Comparison of ENCODE assay signal across 2 cellular contexts in genomic region chr9:78301466-78301865, GRCh38.
TF ChIP-seq lines count a peak whose summit lies in the region.

No MANE protein-coding gene starts in this region.

TF ChIP-seq in GM23338, 12 proteins besides CTCF, POLR2A, EP300 and RAD21 (continued from another document):
- TF ChIP-seq ZNF462 (CRISPR knock-in tag; IDR thresholded peaks at IDR 0.05) (no peak), CREB1 (CRISPR knock-in tag; IDR thresholded peaks at IDR 0.05; ENCODE audit: low read depth) (no peak), EZH2 (IDR thresholded peaks at IDR 0.05; ENCODE audit: low read depth, unreplicated experiment) (no peak)

TF ChIP-seq in WTC11, 78 proteins besides CTCF, POLR2A, EP300 and RAD21:
- TF ChIP-seq ZNF532 (CRISPR knock-in tag; IDR thresholded peaks at IDR 0.05; ENCODE audit: borderline replicate concordance) (no peak), ZNF121 (CRISPR knock-in tag; IDR thresholded peaks at IDR 0.05) (no peak), NR2C2 (CRISPR knock-in tag; IDR thresholded peaks at IDR 0.05) (no peak), ZNF317 (CRISPR knock-in tag; IDR thresholded peaks at IDR 0.05; ENCODE audit: borderline replicate concordance, low read depth) (no peak), JAZF1 (CRISPR knock-in tag; IDR thresholded peaks at IDR 0.05) (no peak), ZNF425 (CRISPR knock-in tag; conservative IDR thresholded peaks at IDR 0.05) (no peak), HMGA2 (CRISPR knock-in tag; IDR thresholded peaks at IDR 0.05) (no peak), MYBL2 (CRISPR knock-in tag; IDR thresholded peaks at IDR 0.05) (no peak), NFYB (CRISPR knock-in tag; conservative IDR thresholded peaks at IDR 0.05; ENCODE audit: low read depth) (no peak), ZNF138 (CRISPR knock-in tag; conservative IDR thresholded peaks at IDR 0.05) (no peak), MLX (CRISPR knock-in tag; IDR thresholded peaks at IDR 0.05) (no peak), ZNF512 (CRISPR knock-in tag; IDR thresholded peaks at IDR 0.05; ENCODE audit: borderline replicate concordance) (no peak), AR (CRISPR knock-in tag; IDR thresholded peaks at IDR 0.05) (no peak), MAX (CRISPR knock-in tag; IDR thresholded peaks at IDR 0.05) (no peak), OVOL2 (CRISPR knock-in tag; IDR thresholded peaks at IDR 0.05; ENCODE audit: borderline replicate concordance) (no peak)
